Comparison of ENCODE assay signal across 18 cellular contexts in the genomic region with DNA sequence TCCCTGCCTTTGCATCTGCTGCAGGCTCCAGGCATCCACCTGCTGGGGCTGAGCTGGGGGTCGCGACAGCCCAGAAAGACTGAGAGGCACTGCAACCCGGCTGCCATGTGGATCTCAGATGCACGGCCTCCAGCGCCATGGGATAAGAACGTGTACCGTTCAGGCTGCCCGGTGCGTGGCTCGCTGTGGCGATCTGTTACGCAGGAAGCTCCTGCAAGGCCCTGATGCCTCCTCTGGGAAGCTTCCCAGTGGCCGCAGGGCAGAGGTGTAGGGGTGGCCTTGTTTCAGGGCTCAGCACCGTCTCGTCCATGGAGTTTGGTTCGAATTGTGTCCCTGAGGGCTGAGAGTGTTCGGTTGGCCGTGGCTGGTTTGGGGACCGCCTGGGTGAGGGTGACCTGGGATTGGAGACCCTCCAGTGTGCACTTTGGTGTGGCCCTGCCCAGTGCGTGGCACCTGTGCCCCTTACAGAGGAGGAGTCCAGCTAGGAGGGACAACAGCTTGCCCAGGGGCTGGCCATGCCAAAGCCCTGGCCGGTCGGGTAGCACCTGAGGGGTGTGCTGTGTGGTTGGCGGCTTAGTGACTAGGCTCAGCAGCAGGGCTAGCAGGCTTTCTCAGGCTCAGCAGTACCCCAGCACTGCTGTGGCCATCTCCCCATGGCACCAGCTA.
DNase-seq lines count a peak whose midpoint lies in the region; ATAC-seq and TF ChIP-seq lines count a peak whose summit lies in the region.
"Had no signal": no experiment of that assay in that cellular context is flagged by ENCODE, and none has a peak within 500 bp of the region (broad histone marks: within the 10 kb centered on the region; RNA-seq: fewer than 3 reads in every experiment).

No MANE protein-coding gene starts in this region.

- no peak overlapping the region for H2AK5ac ChIP-seq in H9 (ENCODE audit: insufficient read length, low read length)

- H3K4me3 ChIP-seq in right cardiac atrium (ENCODE audit: low read length) (no peak overlapping the region), endodermal cell (ENCODE audit: low read length) (no peak overlapping the region)
- H3K4me3 ChIP-seq: GM12878, GM23248 had no signal

- H3K23me2 ChIP-seq in H9 (ENCODE audit: insufficient read length, low read depth, low read length, poor library complexity, severe bottlenecking), result no peaks in the 10 kb centered on the region

- H3K27me3 Mint-ChIP-seq in H9 (ENCODE audit: low read depth) (no peaks in the 10 kb centered on the region; the same call in 1 of the 2 replicates), endodermal cell (ENCODE audit: insufficient read depth) (no peaks in the 10 kb centered on the region)
- H3K27me3 Mint-ChIP-seq: CD8-positive, alpha-beta memory T cell had no signal

- H3K18ac ChIP-seq in H9 (ENCODE audit: insufficient read length, low read depth, low read length), result no peak overlapping the region

- no peaks in the 10 kb centered on the region for H3K36me3 ChIP-seq in endodermal cell (ENCODE audit: control insufficient read depth, insufficient read depth, low read length)

- no peak overlapping the region for H4K5ac ChIP-seq in H9 (ENCODE audit: insufficient read length, low read depth, low read length)

- no peaks in the 10 kb centered on the region for H3K4me1 ChIP-seq in right cardiac atrium (ENCODE audit: control insufficient read depth, insufficient read depth, low read length)
- H3K4me1 ChIP-seq in H9 (ENCODE audit: insufficient read depth, low read length), result no peaks in the 10 kb centered on the region
- H3K4me1 ChIP-seq in endodermal cell (ENCODE audit: control insufficient read depth, insufficient read depth, low read length), result no peaks in the 10 kb centered on the region

- H3K9me3 ChIP-seq in right cardiac atrium (ENCODE audit: control insufficient read depth, low read length) (no peaks in the 10 kb centered on the region), H9 (ENCODE audit: control insufficient read depth, low read depth, low read length) (no peaks in the 10 kb centered on the region), endodermal cell (ENCODE audit: control insufficient read depth, low read length) (no peaks in the 10 kb centered on the region)

- peak overlapping the region in 2 of 3 experiments; percentile 19 to 52; a peak in 1 of 7 replicates for H3K27ac Mint-ChIP-seq in H9
- peak overlapping the region; percentile 44 for H3K27ac Mint-ChIP-seq in endodermal cell
- H3K27ac Mint-ChIP-seq: CD8-positive, alpha-beta memory T cell had no signal

- H3K4me2 ChIP-seq in H9 (ENCODE audit: insufficient read depth, insufficient read length, low read length), result no peak overlapping the region
- H3K4me2 ChIP-seq: KMS-11 had no signal

- H2AFZ ChIP-seq in H9 (ENCODE audit: low read length), result no peak overlapping the region
- H2AFZ ChIP-seq: GM23248 had no signal

- no peak overlapping the region for H3K4ac ChIP-seq in H9 (ENCODE audit: low read depth, low read length)

- ATAC-seq in right cardiac atrium, result no peak
- no peak for ATAC-seq in HG02885 (IDR thresholded peaks at IDR 0.05; ENCODE audit: poor library complexity, unreplicated experiment)
- ATAC-seq: GM12878 had no signal

- no peak overlapping the region for H2BK120ac ChIP-seq in H9 (ENCODE audit: low read depth, low read length, poor library complexity, severe bottlenecking)

- H3K9me3 Mint-ChIP-seq in H9, result no peaks in the 10 kb centered on the region; a peak in 1 of 5 replicates
- H3K9me3 Mint-ChIP-seq in endodermal cell, result no peaks in the 10 kb centered on the region
- H3K9me3 Mint-ChIP-seq: CD8-positive, alpha-beta memory T cell had no signal

- no peaks in the 10 kb centered on the region for H4K20me1 ChIP-seq in H9 (ENCODE audit: control insufficient read depth, insufficient read depth, insufficient read length)

- no peak overlapping the region for H2BK15ac ChIP-seq in H9 (ENCODE audit: low read depth, low read length)

- no peak overlapping the region for H2BK12ac ChIP-seq in H9 (ENCODE audit: insufficient read length, low read depth, low read length)

- peak in 2 of 3 donors; percentile 20 to 33 for DNase-seq in right cardiac atrium
- no peak for DNase-seq in cardiac septum (ENCODE audit: low spot score)
- DNase-seq in H9, result no peak
- DNase-seq in endodermal cell, result no peak
- no peak for DNase-seq in substantia nigra (lab: John Stamatoyannopoulos, UW)
- no peak for DNase-seq in activated gamma-delta T cell treated with Interleukin-2 at 50 U/mL for 16 hours
- no peak for DNase-seq in ACHN
- DNase-seq: AML-193; CD8-positive, alpha-beta memory T cell; COR-L47; DMS 273 treated with DMSO at 0.1 percent for 48 hours; DMS53; EL; GM23248; H7 had no signal

- no peak overlapping the region for H4K91ac ChIP-seq in H9 (ENCODE audit: insufficient read length, low read depth, low read length)

- H3K4me3 Mint-ChIP-seq in H9, result no peak overlapping the region
- H3K4me3 Mint-ChIP-seq in endodermal cell, result no peak overlapping the region
- H3K4me3 Mint-ChIP-seq: CD8-positive, alpha-beta memory T cell had no signal

- H3K27me3 ChIP-seq in right cardiac atrium (ENCODE audit: control insufficient read depth, insufficient read depth), result no peaks in the 10 kb centered on the region
- no peaks in the 10 kb centered on the region for H3K27me3 ChIP-seq in H9 (ENCODE audit: insufficient read depth, low read length)
- H3K27me3 ChIP-seq in endodermal cell (ENCODE audit: control insufficient read depth, insufficient read depth, low read length, poor library complexity, severe bottlenecking), result no peaks in the 10 kb centered on the region

- H3K23ac ChIP-seq in H9 (ENCODE audit: insufficient read length, low read depth, low read length), result no peak overlapping the region

- H3K79me1 ChIP-seq in H9 (ENCODE audit: insufficient read depth, low read depth, low read length, poor library complexity, severe bottlenecking), result no peaks in the 10 kb centered on the region

- intact Hi-C loops in right cardiac atrium (cut with DNase I) (no loop called here), cardiac septum (cut with DNase I) (no loop called here)

- H3K79me2 ChIP-seq in H9 (ENCODE audit: insufficient read depth, low read length), result no peaks in the 10 kb centered on the region

- no peak overlapping the region for H4K8ac ChIP-seq in H9 (replicated peaks; ENCODE audit: insufficient read length, low read depth, low read length)

- H3K27ac ChIP-seq in right cardiac atrium (ENCODE audit: low read length) (no peak overlapping the region), H9 (ENCODE audit: insufficient read length, low read depth, low read length) (no peak overlapping the region), endodermal cell (ENCODE audit: low read depth, low read length) (no peak overlapping the region), substantia nigra (ENCODE audit: low read depth, low read length, poor library complexity, severe bottlenecking) (peak overlapping the region; percentile 59)
- H3K27ac ChIP-seq: GM23248, KMS-11 had no signal

- H3K36me3 Mint-ChIP-seq in H9 (ENCODE audit: insufficient read depth in 1 of 3, low read depth in 3 of 3) (peaks cover 0 to 3% (median 0%) of the 10 kb centered on the region in 3 experiments; a peak in 1 of 7 replicates), endodermal cell (ENCODE audit: low read depth) (no peaks in the 10 kb centered on the region)
- H3K36me3 Mint-ChIP-seq: CD8-positive, alpha-beta memory T cell had no signal

- H3K9ac ChIP-seq in H9 (ENCODE audit: extremely low read depth, insufficient read length, low read length), result no peak overlapping the region
- H3K9ac ChIP-seq in endodermal cell (ENCODE audit: extremely low read depth, low read length, poor library complexity, severe bottlenecking), result no peak overlapping the region
- H3K9ac ChIP-seq: GM23248, KMS-11 had no signal

- no peak overlapping the region for H2BK20ac ChIP-seq in H9 (ENCODE audit: low read depth, low read length, poor library complexity, severe bottlenecking)

- H3K14ac ChIP-seq in H9 (ENCODE audit: insufficient read depth, low read length), result 0 out of 2 replicates have a peak overlapping the region, but pooled peaks have one; percentile 8

- H2BK5ac ChIP-seq in H9 (ENCODE audit: insufficient read length, low read length), result no peak overlapping the region

- in situ Hi-C loops in ACHN (cut with HindIII; ENCODE audit: low pct_ligation_motif_present, low pct_unique_long_range_greater_than_20kb, low sequenced_read_pairs), result no loop called here

- H3K4me1 Mint-ChIP-seq in H9 (peaks cover 0 to 6% of the 10 kb centered on the region in 2 experiments; a peak in 2 of 4 replicates), endodermal cell (no peaks in the 10 kb centered on the region)
- H3K4me1 Mint-ChIP-seq: CD8-positive, alpha-beta memory T cell had no signal

- no peak overlapping the region for H3K56ac ChIP-seq in H9 (ENCODE audit: insufficient read length, low read depth, low read length)

- no peak overlapping the region for H3T11ph ChIP-seq in H9 (ENCODE audit: low read length)

- 92% methylated on average over 23 of the region's 23 CpGs for WGBS in right cardiac atrium
- WGBS in H9 (ENCODE audit: extremely low coverage, insufficient read length, low lambda C conversion rate), result no CpG with 5 or more reads among the region's 23 CpGs
- 94 to 95% methylated on average over 22 to 23 of the region's 23 CpGs for WGBS in endodermal cell (ENCODE audit: insufficient coverage in 1 of 2, insufficient read length in 1 of 2), 2 experiments

- TF ChIP-seq CTCF in H9 (conservative IDR thresholded peaks at IDR 0.05) (no peak), endodermal cell (conservative IDR thresholded peaks at IDR 0.05) (no peak)

Comparison
In these comparisons a context has a peak if more than half of its experiments do, and no peak if none do; other contexts are left out.
1. DNase-seq: peak in right cardiac atrium (2 of 3); none in cardiac septum (single experiment), H9 (single experiment), endodermal cell (single experiment), substantia nigra (0 of 49), activated gamma-delta T cell treated with Interleukin-2 at 50 U/mL for 16 hours (single experiment) and ACHN (single experiment).